Comparison of ENCODE assay signal across 2 cellular contexts in the genomic region with DNA sequence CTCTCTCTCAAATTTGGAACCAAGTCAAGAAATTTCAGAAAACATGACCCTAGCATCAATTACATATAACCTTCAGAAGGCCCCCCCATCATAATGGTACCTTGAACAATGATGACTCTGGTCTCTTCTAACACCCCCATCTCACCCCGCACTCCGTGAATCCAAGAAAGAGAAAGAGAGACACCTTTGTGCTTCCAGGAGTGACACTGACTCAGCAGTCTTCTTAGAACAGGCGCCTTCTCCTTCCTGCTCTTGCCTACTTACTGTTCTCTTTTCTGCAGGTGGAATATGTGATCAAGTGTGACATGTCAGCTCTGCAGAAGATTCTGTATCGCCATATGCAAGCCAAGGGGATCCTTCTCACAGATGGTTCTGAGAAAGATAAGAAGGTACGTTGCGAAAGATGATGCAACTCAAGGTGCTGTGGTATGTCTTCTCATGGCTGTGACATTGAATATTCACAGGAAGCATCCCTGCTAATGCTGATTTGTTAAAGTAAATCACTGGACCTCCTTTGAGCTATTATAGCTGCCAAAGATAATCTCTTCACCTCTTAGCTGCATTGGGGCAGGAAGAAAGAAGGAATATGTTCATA.
A peak's percentile ranks its signal among the peaks of the same experiment; 100 is the strongest.
TF ChIP-seq lines count a peak whose summit lies in the region.

No MANE protein-coding gene starts in this region.

TF ChIP-seq in IMR-90, 13 proteins besides CTCF, POLR2A, EP300 and RAD21:
- TF ChIP-seq BHLHE40 (IDR thresholded peaks at IDR 0.05; ENCODE audit: low read depth, low read length) (no peak), CEBPB (IDR thresholded peaks at IDR 0.05; ENCODE audit: low read depth, low read length) (peak; percentile 64; the same call in 1 of the 2 replicates)

TF ChIP-seq in K562, 482 proteins besides CTCF, POLR2A, EP300 and RAD21:
- TF ChIP-seq TRIM24 (IDR thresholded peaks at IDR 0.05) (peak; percentile 29 to 51; a peak in 1 of 4 replicates), CEBPG (CRISPR knock-in tag; IDR thresholded peaks at IDR 0.05) (peak; percentile 68), CEBPG (tag; conservative IDR thresholded peaks at IDR 0.05 in 1 of 2, IDR thresholded peaks at IDR 0.05 in 1 of 2) (peak; percentile 59 to 85; a peak in 3 of 4 replicates), C11orf30 (IDR thresholded peaks at IDR 0.05; ENCODE audit: low read depth) (peak; percentile 28; the same call in 1 of the 2 replicates), NFE2 (IDR thresholded peaks at IDR 0.05; ENCODE audit: low read depth) (peak; percentile 22; the same call in 1 of the 2 replicates), CTBP1 (IDR thresholded peaks at IDR 0.05; ENCODE audit: borderline replicate concordance) (peak; percentile 30; the same call in 1 of the 2 replicates), CXXC5 (CRISPR knock-in tag; IDR thresholded peaks at IDR 0.05) (peak; percentile 64), TEAD4 (IDR thresholded peaks at IDR 0.05; ENCODE audit: low read length) (peak; percentile 20; the same call in 1 of the 2 replicates), TEAD4 (CRISPR knock-in tag; IDR thresholded peaks at IDR 0.05; ENCODE audit: borderline replicate concordance) (no peak), ZNF316 (IDR thresholded peaks at IDR 0.05) (peak; percentile 47; the same call in 1 of the 2 replicates), CEBPB (tag; IDR thresholded peaks at IDR 0.05) (peak; percentile 72), ZNF764 (CRISPR knock-in tag; IDR thresholded peaks at IDR 0.05; ENCODE audit: low read depth) (no peak), IRF9 (tag; IDR thresholded peaks at IDR 0.05) (peak; percentile 30; the same call in 1 of the 2 replicates), MCM2 (IDR thresholded peaks at IDR 0.05; ENCODE audit: low read depth) (no peak), KHSRP (IDR thresholded peaks at IDR 0.05) (no peak)
- TF ChIP-seq, protein P1, sequence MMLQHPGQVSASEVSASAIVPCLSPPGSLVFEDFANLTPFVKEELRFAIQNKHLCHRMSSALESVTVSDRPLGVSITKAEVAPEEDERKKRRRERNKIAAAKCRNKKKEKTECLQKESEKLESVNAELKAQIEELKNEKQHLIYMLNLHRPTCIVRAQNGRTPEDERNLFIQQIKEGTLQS (IDR thresholded peaks at IDR 0.05) = peak; percentile 69
- TF ChIP-seq, protein P1 (CRISPR knock-in tag; conservative IDR thresholded peaks at IDR 0.05) = no peak
TF ChIP-seq in K562: peak in this region for 11.
